In the genomic region with DNA sequence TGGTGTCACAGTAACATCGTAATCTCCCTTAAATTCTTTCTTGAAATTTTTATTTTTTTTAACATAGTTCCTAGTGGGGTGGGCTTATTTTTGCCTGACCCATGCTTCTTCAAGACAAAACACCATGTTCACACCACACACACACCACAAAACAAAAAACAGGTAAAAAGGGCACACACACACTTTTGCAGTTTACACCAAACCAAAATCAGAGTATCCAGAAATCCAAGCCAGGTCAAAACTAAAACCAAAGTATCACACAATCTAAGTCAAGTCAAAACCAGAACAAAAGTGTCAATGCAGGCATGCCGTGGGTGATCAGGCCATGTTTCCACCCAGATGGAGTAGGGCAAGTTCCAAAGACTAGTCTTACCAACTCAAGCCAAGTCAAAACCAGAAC, we compare ENCODE assay signal across 14 cellular contexts. TPM values are rescaled to one million over a fixed set of nuclear protein-coding genes. Genes with fewer than 3 reads are reported as not detected.
A peak's percentile ranks its signal among the peaks of the same experiment; 100 is the strongest.
DNase-seq lines count a peak whose midpoint lies in the region; ATAC-seq, FAIRE-seq and TF ChIP-seq lines count a peak whose summit lies in the region.
"Not testable (repeated sequence)": the region's sequence is repeated elsewhere in the genome, so short reads cannot be mapped to it uniquely, and the experiment has no call there.
"Had no signal": no experiment of that assay in that cellular context is flagged by ENCODE, and none has a peak within 500 bp of the region (broad histone marks: within the 10 kb centered on the region; RNA-seq: fewer than 3 reads in every experiment).

No MANE protein-coding gene starts in this region.

- H2BK15ac ChIP-seq in H1 (ENCODE audit: low read length) = not testable (repeated sequence)

- not testable (repeated sequence) for H3K36me3 ChIP-seq in BLaER1 treated with 17β-estradiol and CSF1 and Interleukin-3, amounts not matched to agents 10 nM and 100 nM; RWPE2 (ENCODE audit: low read depth); H1 (ENCODE audit: control insufficient read depth in 2 of 4, insufficient read depth in 4 of 4, low read length in 3 of 4); keratinocyte (ENCODE audit: control insufficient read depth in 2 of 2, extremely low read depth in 1 of 2, insufficient read depth in 2 of 2, low read length in 2 of 2); mucosa of rectum (ENCODE audit: control insufficient read depth in 2 of 2, insufficient read depth in 2 of 2, low read length in 2 of 2); prostate gland; vagina

- peak overlapping the region in 6 of 11 experiments; percentile 21 to 77 (median 66); a peak in 10 of 22 replicates for H3K27ac ChIP-seq in BLaER1 treated with 17β-estradiol and CSF1 and Interleukin-3, amounts not matched to agents 10 nM and 100 nM
- H3K27ac ChIP-seq in RWPE2 (ENCODE audit: poor library complexity, severe bottlenecking) (peak overlapping the region; percentile 56), keratinocyte (ENCODE audit: control insufficient read depth, insufficient read depth, low read length) (peak overlapping the region; percentile 42), mucosa of rectum (ENCODE audit: low read depth in 2 of 2, low read length in 2 of 2) (peak overlapping the region; percentile 92 to 94), prostate gland (peak overlapping the region; percentile 60), vagina (peak overlapping the region; percentile 48)
- not testable (repeated sequence) for H3K27ac ChIP-seq in H1 (ENCODE audit: low read depth, low read length)

- peak overlapping the region in 2 of 11 experiments; percentile 45 to 51; a peak in 3 of 22 replicates for H3K9ac ChIP-seq in BLaER1 treated with 17β-estradiol and CSF1 and Interleukin-3, amounts not matched to agents 10 nM and 100 nM
- H3K9ac ChIP-seq in H1 (replicated peaks in 1 of 4; ENCODE audit: extremely low read depth in 1 of 4, low read depth in 3 of 4, low read length in 3 of 4); mucosa of rectum (ENCODE audit: low read depth in 1 of 2, low read length in 2 of 2): not testable (repeated sequence)
- H3K9ac ChIP-seq in keratinocyte (ENCODE audit: control insufficient read depth, extremely low read depth, insufficient read depth, low read length) = peak overlapping the region; percentile 29

- not testable (repeated sequence) for H3K14ac ChIP-seq in H1 (ENCODE audit: insufficient read length)

- not testable (repeated sequence) for H3K27me3 ChIP-seq in BLaER1 treated with 17β-estradiol and CSF1 and Interleukin-3, amounts not matched to agents 10 nM and 100 nM; RWPE2 (ENCODE audit: insufficient read depth, poor library complexity, severe bottlenecking); H1 (replicated peaks in 1 of 4; ENCODE audit: control insufficient read depth in 3 of 4, extremely low read depth in 1 of 4, insufficient read depth in 3 of 4, low read length in 3 of 4); keratinocyte (ENCODE audit: control insufficient read depth, extremely low read depth, insufficient read depth, low read length); mucosa of rectum (ENCODE audit: control insufficient read depth in 2 of 2, insufficient read depth in 2 of 2, low read length in 2 of 2); prostate gland (replicated peaks; ENCODE audit: insufficient read depth); vagina

- POLR2A ChIA-PET in H1 (lab: Charles Lee; ENCODE audit: partially characterized antibody) = interaction anchor here (1.5 kb wide), 1 partner anchor 12 kb away, joined by 4 read pairs; no protein-coding TSS in a partner anchor

- H3K18ac ChIP-seq in H1 (ENCODE audit: extremely low read depth, low read length) = not testable (repeated sequence)

- not testable (repeated sequence) for H2BK20ac ChIP-seq in H1 (ENCODE audit: low read length)

- H3K4me1 ChIP-seq in BLaER1 treated with 17β-estradiol and CSF1 and Interleukin-3, amounts not matched to agents 10 nM and 100 nM = peaks cover 6 to 23% (median 11%) of the 10 kb centered on the region in 10 experiments; a peak in 14 of 20 replicates
- peaks cover 12% of the 10 kb centered on the region for H3K4me1 ChIP-seq in RWPE2 (ENCODE audit: insufficient read depth, poor library complexity, severe bottlenecking)
- H3K4me1 ChIP-seq in H1 (replicated peaks in 1 of 4; ENCODE audit: control insufficient read depth in 3 of 4, insufficient read depth in 4 of 4, low read length in 3 of 4); prostate gland (replicated peaks); vagina: not testable (repeated sequence)
- peaks cover 15% of the 10 kb centered on the region for H3K4me1 ChIP-seq in keratinocyte (ENCODE audit: control insufficient read depth, extremely low read depth, insufficient read depth, low read length)
- peaks cover 17 to 29% of the 10 kb centered on the region in 2 donors for H3K4me1 ChIP-seq in mucosa of rectum (ENCODE audit: control insufficient read depth in 2 of 2, insufficient read depth in 2 of 2, low read length in 2 of 2)

- H2AFZ ChIP-seq in H1 (ENCODE audit: low read length) = not testable (repeated sequence)
- H2AFZ ChIP-seq in keratinocyte (ENCODE audit: control insufficient read depth, low read length) = peak overlapping the region; percentile 94

- not testable (repeated sequence) for H2BK12ac ChIP-seq in H1 (ENCODE audit: low read depth, low read length)

- not testable (repeated sequence) for H2BK5ac ChIP-seq in H1 (ENCODE audit: low read depth, low read length)

- CTCF ChIA-PET in H1 (lab: Charles Lee; ENCODE audit: partially characterized antibody) = not testable (repeated sequence)

- not testable (repeated sequence) for H3K4ac ChIP-seq in H1 (replicated peaks; ENCODE audit: insufficient read length, low read depth, low read length)

- H2AK5ac ChIP-seq in H1 (ENCODE audit: low read depth, low read length) = not testable (repeated sequence)

- intact Hi-C loops in prostate gland (cut with DNase I); vagina (cut with DNase I): not testable (repeated sequence)

- peaks cover 10 to 24% (median 20%) of the 10 kb centered on the region in 11 experiments; a peak in 20 of 22 replicates for H3K9me3 ChIP-seq in BLaER1 treated with 17β-estradiol and CSF1 and Interleukin-3, amounts not matched to agents 10 nM and 100 nM (replicated peaks in 1 of 11)
- H3K9me3 ChIP-seq in RWPE2 (ENCODE audit: severe bottlenecking); H1 (ENCODE audit: insufficient read depth in 2 of 2, low read depth in 1 of 2, low read length in 1 of 2); keratinocyte (ENCODE audit: control insufficient read depth, low read depth, low read length); mucosa of rectum (ENCODE audit: control insufficient read depth in 2 of 2, low read length in 2 of 2); prostate gland; vagina: not testable (repeated sequence)

- ATAC-seq in RWPE2 (ENCODE audit: low read depth) = not testable (repeated sequence)

- H4K91ac ChIP-seq in H1 (replicated peaks; ENCODE audit: insufficient read length, low read length) = not testable (repeated sequence)

- H4K5ac ChIP-seq in H1 (ENCODE audit: insufficient read length, low read depth, low read length) = not testable (repeated sequence)

- H4K20me1 ChIP-seq in BLaER1 treated with 17β-estradiol and CSF1 and Interleukin-3, amounts not matched to agents 10 nM and 100 nM; H1 (replicated peaks in 1 of 2; ENCODE audit: control insufficient read depth in 1 of 2, insufficient read depth in 2 of 2, low read length in 2 of 2); keratinocyte (ENCODE audit: control insufficient read depth, extremely low read depth, insufficient read depth, low read length): not testable (repeated sequence)

- not testable (repeated sequence) for H3K23ac ChIP-seq in H1 (ENCODE audit: insufficient read length)

- dilution Hi-C loops in keratinocyte (cut with MboI; ENCODE audit: extremely low pct_ligation_motif_present, low sequenced_read_pairs) = not testable (repeated sequence)

- H3K79me2 ChIP-seq in H1 (ENCODE audit: control insufficient read depth in 1 of 2, insufficient read depth in 2 of 2, low read length in 2 of 2); keratinocyte (ENCODE audit: control insufficient read depth, insufficient read depth, low read length): not testable (repeated sequence)

- not testable (repeated sequence) for TF ChIP-seq EP300 in H1 (IDR thresholded peaks at IDR 0.05; ENCODE audit: borderline replicate concordance in 1 of 2, low read depth in 2 of 2, low read length in 2 of 2)

- not testable (repeated sequence) for TF ChIP-seq RAD21 in H1 (IDR thresholded peaks at IDR 0.05 in 1 of 2, conservative IDR thresholded peaks at IDR 0.05 in 1 of 2; ENCODE audit: low read depth in 2 of 2, low read length in 2 of 2)

- not testable (repeated sequence) for TF ChIP-seq POLR2A in GM12891 (IDR thresholded peaks at IDR 0.05; ENCODE audit: low read depth, low read length); H1 (IDR thresholded peaks at IDR 0.05; ENCODE audit: control extremely low read depth in 1 of 2, low read depth in 2 of 2, low read length in 2 of 2); prostate gland (IDR thresholded peaks at IDR 0.05); vagina (IDR thresholded peaks at IDR 0.05)

- DNase-seq in GM12891 (ENCODE audit: insufficient read length, low spot score); RWPE2 (ENCODE audit: low spot score); H1 (ENCODE audit: low read depth in 1 of 2, low spot score in 2 of 2); keratinocyte (ENCODE audit: low read depth, low spot score); prostate gland (ENCODE audit: low spot score); vagina (ENCODE audit: extremely low spot score in 2 of 2): not testable (repeated sequence)

- not testable (repeated sequence) for H3K56ac ChIP-seq in H1 (replicated peaks; ENCODE audit: insufficient read length, low read depth, low read length)

- FAIRE-seq in GM12891 (lab: Jason Lieb, UNC) = peak; percentile 63
- FAIRE-seq in H1 (lab: Jason Lieb, UNC); keratinocyte (lab: Jason Lieb, UNC): not testable (repeated sequence)

- H3K4me3 ChIP-seq in BLaER1 treated with 17β-estradiol and CSF1 and Interleukin-3, amounts not matched to agents 10 nM and 100 nM; RWPE2 (ENCODE audit: severe bottlenecking); H1 (ENCODE audit: extremely low read depth in 1 of 4, insufficient read depth in 2 of 4, low read depth in 3 of 4, low read length in 4 of 4); prostate gland: not testable (repeated sequence)
- H3K4me3 ChIP-seq in keratinocyte (ENCODE audit: control insufficient read depth in 2 of 3, extremely low read depth in 1 of 3, insufficient read depth in 2 of 3, low read depth in 1 of 3, low read length in 3 of 3) (peak overlapping the region in 2 of 3 experiments; percentile 13 to 23), mucosa of rectum (ENCODE audit: low read length in 2 of 2) (peak overlapping the region in 1 of 2 donors; percentile 0), vagina (peak overlapping the region in 1 of 2 donors; percentile 22)

- not testable (repeated sequence) for H3K79me1 ChIP-seq in H1 (ENCODE audit: low read depth, low read length)

- peak overlapping the region; percentile 43; the same call in 1 of the 2 replicates for H4K8ac ChIP-seq in H1 (ENCODE audit: extremely low read depth, insufficient read depth, low read length)

- H2BK120ac ChIP-seq in H1 (replicated peaks; ENCODE audit: low read depth, low read length) = not testable (repeated sequence)

- H3K23me2 ChIP-seq in H1 (ENCODE audit: low read depth, low read length) = not testable (repeated sequence)

- not testable (repeated sequence) for TF ChIP-seq CTCF in RWPE2 (IDR thresholded peaks at IDR 0.05; ENCODE audit: poor library complexity, severe bottlenecking); H1 (IDR thresholded peaks at IDR 0.05; ENCODE audit: control extremely low read depth in 1 of 3, insufficient read depth in 1 of 3, low read depth in 1 of 3, low read length in 3 of 3); keratinocyte (optimal IDR thresholded peaks at IDR 0.05 in 1 of 3, IDR thresholded peaks at IDR 0.05 in 1 of 3, conservative IDR thresholded peaks at IDR 0.05 in 1 of 3; ENCODE audit: extremely low read depth in 1 of 3, insufficient read depth in 2 of 3, low read length in 3 of 3); prostate gland (IDR thresholded peaks at IDR 0.05); vagina (IDR thresholded peaks at IDR 0.05)

- 85% methylated on average over 2 of the region's 2 CpGs; no CpG with 5 or more reads in 1 of the 2 experiments for WGBS in H1 (ENCODE audit: extremely low coverage in 1 of 2, insufficient coverage in 1 of 2, insufficient read length in 1 of 2, insufficient replicate concordance in 2 of 2, low coverage in 1 of 2, low lambda C conversion rate in 2 of 2, missing lambda C conversion rate in 1 of 2), 2 experiments
- 53% methylated on average over 2 of the region's 2 CpGs for WGBS in prostate gland

- H3K9me1 ChIP-seq in keratinocyte (ENCODE audit: control insufficient read depth, extremely low read depth, insufficient read depth, low read length) = not testable (repeated sequence)

- peak overlapping the region in 4 of 11 experiments; percentile 17 to 60 (median 48); a peak in 4 of 22 replicates for H3K4me2 ChIP-seq in BLaER1 treated with 17β-estradiol and CSF1 and Interleukin-3, amounts not matched to agents 10 nM and 100 nM
- H3K4me2 ChIP-seq in H1 (ENCODE audit: insufficient read depth in 1 of 2, low read depth in 2 of 2, low read length in 2 of 2) = not testable (repeated sequence)
- peak overlapping the region; percentile 29 for H3K4me2 ChIP-seq in keratinocyte (ENCODE audit: control insufficient read depth, extremely low read depth, insufficient read depth, low read depth, low read length)

RNA-seq across cellular contexts. Expression of a gene that starts 2.4 kb away (rescaled TPM):
- not detected for polyA plus RNA-seq in GM12891 (2012; ENCODE audit: low read depth, missing spikeins)
- not detected in 2 replicates for total RNA-seq in H1 (2021; fragmentation: NEBNext Ultra II Directional; extraction: Animal tissue kit (Norgen Biotek cat#: 25700))
- polyA plus RNA-seq in H1 (2011; rRNA removed) (not detected in 2 replicates), keratinocyte (0.57 to 54.1 TPM (median 10.4 TPM) in 3 replicates)
- not detected for polyA plus RNA-seq in H1 (2011; cell fraction: cytosol; rRNA removed)
- polyA plus RNA-seq in H1 (2011; cell fraction: nucleus; rRNA removed) = not detected
- not detected in 4 replicates for polyA plus RNA-seq in H1 (2012, experiment 1 of 2)
- not detected for polyA plus RNA-seq in H1 (2012, experiment 2 of 2)
- polyA plus RNA-seq in H1 (2013, experiment 1 of 2) = not detected
- not detected for polyA plus RNA-seq in H1 (2013, experiment 2 of 2)
- not detected in 2 replicates for polyA minus RNA-seq in H1 (2011; rRNA and poly(A)+ RNA removed)
- polyA minus RNA-seq in H1 (2011; cell fraction: cytosol; rRNA and poly(A)+ RNA removed) = not detected
- not detected for polyA minus RNA-seq in H1 (2011; cell fraction: nucleus; rRNA and poly(A)+ RNA removed)
- 8.4 TPM for polyA plus RNA-seq in keratinocyte (2011; ENCODE audit: low read depth)
- 3.8 and 4.6 TPM in 2 replicates for polyA plus RNA-seq in keratinocyte (2011; cell fraction: cytosol; rRNA removed)
- 2.0 and 2.3 TPM in 2 replicates for polyA plus RNA-seq in keratinocyte (2011; cell fraction: nucleus; rRNA removed)
- 0.74 and 81.7 TPM in 2 replicates for polyA plus RNA-seq in keratinocyte (2012; ENCODE audit: low replicate concordance)
- polyA minus RNA-seq in keratinocyte = 7.7 to 31.6 TPM in 2 of 3 replicates, not detected in the other
- polyA minus RNA-seq in keratinocyte (2011; cell fraction: cytosol; rRNA and poly(A)+ RNA removed) = 8.1 TPM
- 1.1 and 1.7 TPM in 2 replicates for polyA minus RNA-seq in keratinocyte (2011; cell fraction: nucleus; rRNA and poly(A)+ RNA removed)
- total RNA-seq in prostate gland (1 to 10 TPM in 1 of 2 donors, not detected in 1; 3.1 TPM), vagina (98.0 TPM)
- total RNA-seq: Calu3; CD8-positive, alpha-beta memory T cell; Daoy; H9; HFFc6; MCF 10A had no signal
- polyA plus RNA-seq: CD8-positive, alpha-beta memory T cell had no signal

RNA-seq across cellular contexts. Expression of a gene that starts 23.1 kb away (rescaled TPM):
- 0.19 TPM for polyA plus RNA-seq in GM12891 (2012; ENCODE audit: low read depth, missing spikeins)
- total RNA-seq in H1 (2021; fragmentation: NEBNext Ultra II Directional; extraction: Animal tissue kit (Norgen Biotek cat#: 25700)) = 8.7 and 10.5 TPM in 2 replicates
- 3.9 and 5.6 TPM in 2 replicates for polyA plus RNA-seq in H1 (2011; rRNA removed)
- polyA plus RNA-seq in H1 (2011; cell fraction: cytosol; rRNA removed) = 5.1 TPM
- 16.0 TPM for polyA plus RNA-seq in H1 (2011; cell fraction: nucleus; rRNA removed)
- polyA plus RNA-seq in H1 (2012, experiment 1 of 2) = 4.8 to 6.1 TPM (median 5.7 TPM) in 4 replicates
- polyA plus RNA-seq in H1 (2012, experiment 2 of 2) = 2.7 TPM
- polyA plus RNA-seq in H1 (2013, experiment 1 of 2) = 10.7 TPM
- 11.5 TPM for polyA plus RNA-seq in H1 (2013, experiment 2 of 2)
- 6.1 and 6.8 TPM in 2 replicates for polyA minus RNA-seq in H1 (2011; rRNA and poly(A)+ RNA removed)
- polyA minus RNA-seq in H1 (2011; cell fraction: cytosol; rRNA and poly(A)+ RNA removed) = 8.8 TPM
- 3.3 TPM for polyA minus RNA-seq in H1 (2011; cell fraction: nucleus; rRNA and poly(A)+ RNA removed)
- 1.4 to 5.7 TPM (median 5.2 TPM) in 3 replicates for polyA plus RNA-seq in keratinocyte
- polyA plus RNA-seq in keratinocyte (2011; ENCODE audit: low read depth) = 2.4 TPM
- 0.69 and 0.84 TPM in 2 replicates for polyA plus RNA-seq in keratinocyte (2011; cell fraction: cytosol; rRNA removed)
- polyA plus RNA-seq in keratinocyte (2011; cell fraction: nucleus; rRNA removed) = 11.6 and 14.0 TPM in 2 replicates
- 0.95 and 4.7 TPM in 2 replicates for polyA plus RNA-seq in keratinocyte (2012; ENCODE audit: low replicate concordance)
- polyA minus RNA-seq in keratinocyte = 2.4 to 3.6 TPM (median 2.9 TPM) in 3 replicates
- polyA minus RNA-seq in keratinocyte (2011; cell fraction: cytosol; rRNA and poly(A)+ RNA removed) = 0.77 TPM
- 2.6 and 5.2 TPM in 2 replicates for polyA minus RNA-seq in keratinocyte (2011; cell fraction: nucleus; rRNA and poly(A)+ RNA removed)
- total RNA-seq in prostate gland = under 1 TPM; 0.45 to 0.82 TPM
- 6.4 TPM for total RNA-seq in vagina
- total RNA-seq: Calu3, Daoy, HFFc6, MCF 10A had no signal

RNA-seq across cellular contexts. Expression of a gene that starts 31.9 kb away (rescaled TPM):
- polyA plus RNA-seq in GM12891 (2012; ENCODE audit: low read depth, missing spikeins) = 121 TPM
- 87.8 and 97.0 TPM in 2 replicates for total RNA-seq in H1 (2021; fragmentation: NEBNext Ultra II Directional; extraction: Animal tissue kit (Norgen Biotek cat#: 25700))
- 55.0 and 86.2 TPM in 2 replicates for polyA plus RNA-seq in H1 (2011; rRNA removed)
- 94.9 TPM for polyA plus RNA-seq in H1 (2011; cell fraction: cytosol; rRNA removed)
- polyA plus RNA-seq in H1 (2011; cell fraction: nucleus; rRNA removed) = 37.7 TPM
- 88.3 to 116 TPM (median 97.3 TPM) in 4 replicates for polyA plus RNA-seq in H1 (2012, experiment 1 of 2)
- 40.9 TPM for polyA plus RNA-seq in H1 (2012, experiment 2 of 2)
- 49.9 TPM for polyA plus RNA-seq in H1 (2013, experiment 1 of 2)
- 51.0 TPM for polyA plus RNA-seq in H1 (2013, experiment 2 of 2)
- polyA minus RNA-seq in H1 (2011; rRNA and poly(A)+ RNA removed) = 87.1 and 104 TPM in 2 replicates
- polyA minus RNA-seq in H1 (2011; cell fraction: cytosol; rRNA and poly(A)+ RNA removed) = 34.2 TPM
- polyA minus RNA-seq in H1 (2011; cell fraction: nucleus; rRNA and poly(A)+ RNA removed) = 26.1 TPM
- 146 to 214 TPM (median 175 TPM) in 3 replicates for polyA plus RNA-seq in keratinocyte
- 68.0 TPM for polyA plus RNA-seq in keratinocyte (2011; ENCODE audit: low read depth)
- 134 and 203 TPM in 2 replicates for polyA plus RNA-seq in keratinocyte (2011; cell fraction: cytosol; rRNA removed)
- polyA plus RNA-seq in keratinocyte (2011; cell fraction: nucleus; rRNA removed) = 80.1 and 90.1 TPM in 2 replicates
- 127 and 181 TPM in 2 replicates for polyA plus RNA-seq in keratinocyte (2012; ENCODE audit: low replicate concordance)
- 65.1 to 121 TPM (median 98.8 TPM) in 3 replicates for polyA minus RNA-seq in keratinocyte
- polyA minus RNA-seq in keratinocyte (2011; cell fraction: cytosol; rRNA and poly(A)+ RNA removed) = 80.4 TPM
- polyA minus RNA-seq in keratinocyte (2011; cell fraction: nucleus; rRNA and poly(A)+ RNA removed) = 29.5 and 42.4 TPM in 2 replicates
- total RNA-seq in prostate gland = 100 to 1,000 TPM; 122 to 143 TPM
- 87.9 TPM for total RNA-seq in vagina

RNA-seq across cellular contexts. Expression of a gene that starts 54.1 kb away (rescaled TPM):
- not detected for polyA plus RNA-seq in GM12891 (2012; ENCODE audit: low read depth, missing spikeins)
- total RNA-seq in H1 (2021; fragmentation: NEBNext Ultra II Directional; extraction: Animal tissue kit (Norgen Biotek cat#: 25700)) = not detected in 2 replicates
- not detected in 2 replicates for polyA plus RNA-seq in H1 (2011; rRNA removed)
- polyA plus RNA-seq in H1 (2011; cell fraction: cytosol; rRNA removed) = not detected
- not detected for polyA plus RNA-seq in H1 (2011; cell fraction: nucleus; rRNA removed)
- polyA plus RNA-seq in H1 (2012, experiment 1 of 2) = 0.07 to 0.14 TPM (median 0.09 TPM) in 4 replicates
- polyA plus RNA-seq in H1 (2012, experiment 2 of 2) = not detected
- not detected for polyA plus RNA-seq in H1 (2013, experiment 1 of 2)
- polyA plus RNA-seq in H1 (2013, experiment 2 of 2) = not detected
- polyA minus RNA-seq in H1 (2011; rRNA and poly(A)+ RNA removed) = not detected in 2 replicates
- polyA minus RNA-seq in H1 (2011; cell fraction: cytosol; rRNA and poly(A)+ RNA removed) = not detected
- polyA minus RNA-seq in H1 (2011; cell fraction: nucleus; rRNA and poly(A)+ RNA removed) = not detected
- not detected in 3 replicates for polyA plus RNA-seq in keratinocyte
- not detected for polyA plus RNA-seq in keratinocyte (2011; ENCODE audit: low read depth)
- polyA plus RNA-seq in keratinocyte (2011; cell fraction: cytosol; rRNA removed) = not detected in 2 replicates
- polyA plus RNA-seq in keratinocyte (2011; cell fraction: nucleus; rRNA removed) = not detected in 2 replicates
- polyA plus RNA-seq in keratinocyte (2012; ENCODE audit: low replicate concordance) = 0.06 TPM in 1 of 2 replicates, not detected in the other
- 0.30 TPM in 1 of 3 replicates, not detected in the others for polyA minus RNA-seq in keratinocyte
- not detected for polyA minus RNA-seq in keratinocyte (2011; cell fraction: cytosol; rRNA and poly(A)+ RNA removed)
- not detected in 2 replicates for polyA minus RNA-seq in keratinocyte (2011; cell fraction: nucleus; rRNA and poly(A)+ RNA removed)
- total RNA-seq in prostate gland = not detected
- total RNA-seq in vagina = not detected
- total RNA-seq: Calu3; CD8-positive, alpha-beta memory T cell; Daoy; H9; HFFc6; MCF 10A had no signal
- polyA plus RNA-seq: CD8-positive, alpha-beta memory T cell had no signal

Comparison
In these comparisons a context has a peak if more than half of its experiments do, and no peak if none do; other contexts are left out.
1. RNA of a gene that starts 2.4 kb away (total RNA-seq): 98.0 TPM in vagina (single experiment); 3.1 TPM in prostate gland and not detected in H1; every median in the first group is over 10 times any median in the second.